7 cellular contexts compared by ENCODE assay signal in genomic region chr2:207344596-207345394, GRCh38.
A peak's percentile ranks its signal among the peaks of the same experiment; 100 is the strongest.
DNase-seq lines count a peak whose midpoint lies in the region; ATAC-seq and TF ChIP-seq lines count a peak whose summit lies in the region.
"Not testable (repeated sequence)": the region's sequence is repeated elsewhere in the genome, so short reads cannot be mapped to it uniquely, and the experiment has no call there.

No MANE protein-coding gene starts in this region.

- H3K4me2 ChIP-seq in GM23338, SK-N-SH: not testable (repeated sequence)

- H2AFZ ChIP-seq in GM23338, result 0 out of 2 replicates have a peak overlapping the region, but pooled peaks have one; percentile 47
- not testable (repeated sequence) for H2AFZ ChIP-seq in SK-N-SH (ENCODE audit: low read depth)

- ATAC-seq in GM23338; activated naive CD8-positive, alpha-beta T cell treated with anti-CD3 and anti-CD28 coated beads, Interleukin-2, amount 50 U/mL, for 24 hours; foreskin keratinocyte: not testable (repeated sequence)

- H4K20me1 ChIP-seq in GM23338 (replicated peaks; ENCODE audit: insufficient read depth); SK-N-SH (ENCODE audit: insufficient read depth): not testable (repeated sequence)

- not testable (repeated sequence) for H3K4me3 Mint-ChIP-seq in Caco-2 (ENCODE audit: unreplicated experiment); GM23338; activated naive CD8-positive, alpha-beta T cell treated with anti-CD3 and anti-CD28 coated beads, Interleukin-2, amount 50 U/mL, for 24 hours; nephron progenitor cell

- DNase-seq in Caco-2, result peak; percentile 37 to 42
- not testable (repeated sequence) for DNase-seq in GM23338 (ENCODE audit: low spot score); SK-N-SH; activated naive CD8-positive, alpha-beta T cell treated with anti-CD3 and anti-CD28 coated beads, Interleukin-2, amount 50 U/mL, for 24 hours; foreskin keratinocyte; nephron progenitor cell
- peak; percentile 64 for DNase-seq in NK-92 treated with Interleukin-12 subunit alpha and Interleukin-12 subunit beta, amount 100 ng/mL, for 24 hours (lab: John Stamatoyannopoulos, UW)

- not testable (repeated sequence) for H3K27ac ChIP-seq in GM23338 (ENCODE audit: low read depth); SK-N-SH (ENCODE audit: low read depth in 2 of 2, low read length in 1 of 2); foreskin keratinocyte

- H3K9me2 ChIP-seq in GM23338 (ENCODE audit: insufficient read depth); SK-N-SH: not testable (repeated sequence)

- not testable (repeated sequence) for H3K4me1 Mint-ChIP-seq in Caco-2 (ENCODE audit: low read depth, unreplicated experiment); activated naive CD8-positive, alpha-beta T cell treated with anti-CD3 and anti-CD28 coated beads, Interleukin-2, amount 50 U/mL, for 24 hours; nephron progenitor cell
- H3K4me1 Mint-ChIP-seq in GM23338, result peaks cover 19% of the 10 kb centered on the region

- not testable (repeated sequence) for H3K4me3 ChIP-seq in Caco-2 (ENCODE audit: low read depth, low read length); GM23338; SK-N-SH (ENCODE audit: low read depth in 2 of 2, low read length in 1 of 2)

- TF ChIP-seq EP300 in SK-N-SH (IDR thresholded peaks at IDR 0.05; ENCODE audit: borderline replicate concordance in 1 of 2, low read depth in 1 of 2, low read length in 1 of 2), result not testable (repeated sequence)

- H3F3A ChIP-seq in GM23338 (replicated peaks; ENCODE audit: low read depth); SK-N-SH (replicated peaks; ENCODE audit: insufficient read depth): not testable (repeated sequence)

- TF ChIP-seq RAD21 in SK-N-SH (IDR thresholded peaks at IDR 0.05; ENCODE audit: low read length), result peak; percentile 35; the same call in 1 of the 2 replicates

- not testable (repeated sequence) for H3K36me3 ChIP-seq in Caco-2 (ENCODE audit: control insufficient read depth, insufficient read depth, low read length); GM23338 (ENCODE audit: insufficient read depth); SK-N-SH (replicated peaks in 1 of 2; ENCODE audit: control insufficient read depth in 1 of 2, insufficient read depth in 2 of 2, low read length in 1 of 2)

- not testable (repeated sequence) for H3K4me1 ChIP-seq in Caco-2, foreskin keratinocyte
- H3K4me1 ChIP-seq in GM23338 (ENCODE audit: insufficient read depth), result peaks cover 11% of the 10 kb centered on the region
- peaks cover 0 to 21% of the 10 kb centered on the region in 2 experiments; a peak in 2 of 4 replicates for H3K4me1 ChIP-seq in SK-N-SH (ENCODE audit: control insufficient read depth in 1 of 2, insufficient read depth in 2 of 2, low read depth in 1 of 2, low read length in 1 of 2)

- 82% methylated on average over 8 of the region's 12 CpGs for WGBS in SK-N-SH (ENCODE audit: low lambda C conversion rate)

- not testable (repeated sequence) for BruUV-seq in Caco-2 (replicated peaks; lab: Mats Ljungman, UMichigan)

- TF ChIP-seq CTCF in Caco-2 (IDR thresholded peaks at IDR 0.05; ENCODE audit: insufficient read depth in 1 of 2, low read depth in 1 of 2, low read length in 1 of 2, severe bottlenecking in 1 of 2, unreplicated experiment in 1 of 2); SK-N-SH (IDR thresholded peaks at IDR 0.05); nephron progenitor cell (IDR thresholded peaks at IDR 0.05): not testable (repeated sequence)
- TF ChIP-seq CTCF in GM23338 (conservative IDR thresholded peaks at IDR 0.05; ENCODE audit: low read depth in 2 of 2) (peak; percentile 32 to 69; a peak in 3 of 4 replicates), foreskin keratinocyte (conservative IDR thresholded peaks at IDR 0.05) (peak; percentile 9)

- not testable (repeated sequence) for H3K9ac ChIP-seq in SK-N-SH

- H3K27ac Mint-ChIP-seq in Caco-2 (ENCODE audit: unreplicated experiment); GM23338: not testable (repeated sequence)
- H3K27ac Mint-ChIP-seq in activated naive CD8-positive, alpha-beta T cell treated with anti-CD3 and anti-CD28 coated beads, Interleukin-2, amount 50 U/mL, for 24 hours, result peak overlapping the region; percentile 41
- H3K27ac Mint-ChIP-seq in nephron progenitor cell, result peak overlapping the region; percentile 30

- H3K9me3 ChIP-seq in Caco-2, SK-N-SH: not testable (repeated sequence)

- H3K27me3 ChIP-seq in Caco-2 (replicated peaks; ENCODE audit: control insufficient read depth, insufficient read depth, low read length); GM23338 (ENCODE audit: insufficient read depth); SK-N-SH (ENCODE audit: insufficient read depth); foreskin keratinocyte: not testable (repeated sequence)

- intact Hi-C loops in Caco-2 (cut with micrococcal nuclease; ENCODE audit: unreplicated experiment), result loop anchor here (1.0 to 5.0 kb wide), 2 partner anchors 87 to 131 kb away; no protein-coding TSS in a partner anchor

- H3K9me3 Mint-ChIP-seq in Caco-2 (ENCODE audit: unreplicated experiment) (peaks cover 11% of the 10 kb centered on the region), GM23338 (peaks cover 27% of the 10 kb centered on the region), nephron progenitor cell (peaks cover 54% of the 10 kb centered on the region)
- peaks cover 28% of the 10 kb centered on the region for H3K9me3 Mint-ChIP-seq in activated naive CD8-positive, alpha-beta T cell treated with anti-CD3 and anti-CD28 coated beads, Interleukin-2, amount 50 U/mL, for 24 hours

- CTCF ChIA-PET in Caco-2 (lab: Charles Lee), result interaction anchor here (0.6 kb wide), 1 partner anchor 171 kb away, joined by 3 read pairs; no protein-coding TSS in a partner anchor
- CTCF ChIA-PET in SK-N-SH (lab: Yijun Ruan, JAX), result interaction anchor here (0.6 to 2.9 kb wide), 6 partner anchors 54 to 363 kb away, joined by 3 to 13 read pairs (median 3); no protein-coding TSS in a partner anchor

- not testable (repeated sequence) for H3K27me3 Mint-ChIP-seq in Caco-2 (ENCODE audit: insufficient read depth, unreplicated experiment); GM23338 (ENCODE audit: insufficient read depth, low read depth, poor library complexity); activated naive CD8-positive, alpha-beta T cell treated with anti-CD3 and anti-CD28 coated beads, Interleukin-2, amount 50 U/mL, for 24 hours; nephron progenitor cell (ENCODE audit: low read depth, poor library complexity)

- not testable (repeated sequence) for H3K36me3 Mint-ChIP-seq in Caco-2 (ENCODE audit: insufficient read depth, unreplicated experiment); activated naive CD8-positive, alpha-beta T cell treated with anti-CD3 and anti-CD28 coated beads, Interleukin-2, amount 50 U/mL, for 24 hours (ENCODE audit: low read depth)
- H3K36me3 Mint-ChIP-seq in GM23338 (ENCODE audit: low read depth), result peaks cover 17% of the 10 kb centered on the region
- peaks cover 25% of the 10 kb centered on the region for H3K36me3 Mint-ChIP-seq in nephron progenitor cell (ENCODE audit: low read depth)

- H3K79me2 ChIP-seq in GM23338 (replicated peaks; ENCODE audit: insufficient read depth); SK-N-SH (ENCODE audit: insufficient read depth): not testable (repeated sequence)

- POLR2A ChIA-PET in Caco-2 (lab: Charles Lee); SK-N-SH (lab: Yijun Ruan, JAX): not testable (repeated sequence)
